In genomic region chr3:188900421-188900941, GRCh38 we compare ENCODE assay signal across 13 cellular contexts.
DNase-seq lines count a peak whose midpoint lies in the region; ATAC-seq and TF ChIP-seq lines count a peak whose summit lies in the region.
"Had no signal": no experiment of that assay in that cellular context is flagged by ENCODE, and none has a peak within 500 bp of the region (broad histone marks: within the 10 kb centered on the region; RNA-seq: fewer than 3 reads in every experiment).

No MANE protein-coding gene starts in this region.

- CTCF ChIA-PET in CD4-positive, alpha-beta T cell (lab: Charles Lee): no interaction called here

- in situ Hi-C loops in Caki2 (cut with HindIII; ENCODE audit: low pct_unique_long_range_greater_than_20kb, low sequenced_read_pairs): no loop called here

- ATAC-seq in psoas muscle: peak; percentile 42 to 78 (median 58)
- ATAC-seq in CD4-positive, alpha-beta T cell (ENCODE audit: poor library complexity): no peak
- ATAC-seq: body of pancreas had no signal

- H3K4me1 ChIP-seq in psoas muscle: no peaks in the 10 kb centered on the region
- H3K4me1 ChIP-seq in tibial nerve: peaks cover 0 to 27% (median 9%) of the 10 kb centered on the region in 4 donors
- H3K4me1 ChIP-seq: body of pancreas had no signal

- H3K4me3 ChIP-seq in fibroblast of mammary gland (ENCODE audit: control insufficient read depth, low read depth, low read length) (no peak overlapping the region), psoas muscle (no peak overlapping the region), tibial nerve (no peak overlapping the region)
- H3K4me3 ChIP-seq: body of pancreas had no signal

- no peak for TF ChIP-seq CTCF in fibroblast of mammary gland (conservative IDR thresholded peaks at IDR 0.05; ENCODE audit: control insufficient read depth, insufficient read depth, low read depth, low read length)
- no peak for TF ChIP-seq CTCF in psoas muscle (IDR thresholded peaks at IDR 0.05)
- no peak for TF ChIP-seq CTCF in tibial nerve (IDR thresholded peaks at IDR 0.05)
- no peak for TF ChIP-seq CTCF in progenitor cell of endocrine pancreas (IDR thresholded peaks at IDR 0.05; ENCODE audit: unreplicated experiment)
- no peak for TF ChIP-seq CTCF in CD4-positive, alpha-beta T cell (IDR thresholded peaks at IDR 0.05)

- no peak overlapping the region for H3K4me3 Mint-ChIP-seq in progenitor cell of endocrine pancreas (ENCODE audit: low read depth)
- H3K4me3 Mint-ChIP-seq in CD4-positive, alpha-beta T cell: no peak overlapping the region

- H3K27me3 Mint-ChIP-seq in progenitor cell of endocrine pancreas: no peaks in the 10 kb centered on the region
- no peaks in the 10 kb centered on the region for H3K27me3 Mint-ChIP-seq in CD4-positive, alpha-beta T cell

- WGBS in psoas muscle, 3 donors: 51 to 64% (median 58%) methylated on average over 2 of the region's 2 CpGs
- 43 to 66% methylated on average over 2 of the region's 2 CpGs for WGBS in tibial nerve, 2 donors

- no peaks in the 10 kb centered on the region for H3K9me3 Mint-ChIP-seq in progenitor cell of endocrine pancreas (ENCODE audit: low read depth)
- no peaks in the 10 kb centered on the region for H3K9me3 Mint-ChIP-seq in CD4-positive, alpha-beta T cell

- H3K27ac ChIP-seq in psoas muscle (no peak overlapping the region), tibial nerve (peak overlapping the region in 2 of 4 donors; percentile 67 to 70)
- no peak overlapping the region for H3K27ac ChIP-seq in CD4-positive, alpha-beta T cell (ENCODE audit: low read depth, low read length)
- H3K27ac ChIP-seq: HL-60 had no signal

- no peak for TF ChIP-seq POLR2A in tibial nerve (IDR thresholded peaks at IDR 0.05)

- DNase-seq in Caki2 (ENCODE audit: low read depth) (peak; percentile 29), RPMI7951 (ENCODE audit: low read depth) (peak; percentile 88), fibroblast of mammary gland (ENCODE audit: low read depth) (peak; percentile 91), psoas muscle (no peak), tibial nerve (ENCODE audit: low spot score in 2 of 2) (no peak), COLO668 (lab: John Stamatoyannopoulos, UW; ENCODE audit: unreplicated experiment) (no peak), progenitor cell of endocrine pancreas (ENCODE audit: low spot score, unreplicated experiment) (no peak)
- no peak for DNase-seq in CD4-positive, alpha-beta T cell
- DNase-seq: activated CD4-positive, alpha-beta T cell treated with anti-CD3 and anti-CD28 coated beads for 1 hour; mesendoderm; NCI-H510A had no signal

- peak in 1 of 2 donors; percentile 19 for TF ChIP-seq EP300 in tibial nerve (IDR thresholded peaks at IDR 0.05)

- H3K9me3 ChIP-seq in psoas muscle (peaks cover 5% of the 10 kb centered on the region), tibial nerve (no peaks in the 10 kb centered on the region)
- no peaks in the 10 kb centered on the region for H3K9me3 ChIP-seq in CD4-positive, alpha-beta T cell (ENCODE audit: control insufficient read depth, low read length)
- H3K9me3 ChIP-seq: body of pancreas had no signal

- H3K36me3 Mint-ChIP-seq in progenitor cell of endocrine pancreas (ENCODE audit: insufficient read depth): no peaks in the 10 kb centered on the region
- no peaks in the 10 kb centered on the region for H3K36me3 Mint-ChIP-seq in CD4-positive, alpha-beta T cell (ENCODE audit: low read depth)

- peaks cover 2% of the 10 kb centered on the region for H3K4me1 Mint-ChIP-seq in progenitor cell of endocrine pancreas (ENCODE audit: low read depth)
- H3K4me1 Mint-ChIP-seq in CD4-positive, alpha-beta T cell (ENCODE audit: low read depth): no peaks in the 10 kb centered on the region

- intact Hi-C loops in psoas muscle (cut with DNase I): no loop called here
- intact Hi-C loops in CD4-positive, alpha-beta T cell (cut with DNase I, micrococcal nuclease): no loop called here

- POLR2A ChIA-PET in CD4-positive, alpha-beta T cell (lab: Charles Lee): interaction anchor here (1.6 kb wide), 1 partner anchor 17 kb away, joined by 4 read pairs; no protein-coding TSS in a partner anchor

- no peak overlapping the region for H3K27ac Mint-ChIP-seq in progenitor cell of endocrine pancreas
- H3K27ac Mint-ChIP-seq in CD4-positive, alpha-beta T cell: no peak overlapping the region

- H3K27me3 ChIP-seq in psoas muscle (ENCODE audit: insufficient read depth in 3 of 3, low read length in 2 of 3) (no peaks in the 10 kb centered on the region), tibial nerve (no peaks in the 10 kb centered on the region)
- H3K27me3 ChIP-seq in CD4-positive, alpha-beta T cell (ENCODE audit: control insufficient read depth, insufficient read depth, low read length): no peaks in the 10 kb centered on the region
- H3K27me3 ChIP-seq: body of pancreas had no signal

- H3K36me3 ChIP-seq in psoas muscle (ENCODE audit: insufficient read depth in 1 of 2, low read depth in 1 of 2) (no peaks in the 10 kb centered on the region), tibial nerve (peaks cover 0 to 3% (median 0%) of the 10 kb centered on the region in 3 donors)

Comparison
In these comparisons a context has a peak if more than half of its experiments do, and no peak if none do; other contexts are left out.
1. DNase-seq: peak in Caki2 (single experiment), RPMI7951 (single experiment) and fibroblast of mammary gland (single experiment); none in psoas muscle (0 of 2), tibial nerve (0 of 2), COLO668 (single experiment), progenitor cell of endocrine pancreas (single experiment) and CD4-positive, alpha-beta T cell (0 of 10).